Comparison of ENCODE assay signal across 1 cellular context in genomic region chr19:10747271-10747670, GRCh38.
TF ChIP-seq lines count a peak whose summit lies in the region.

No MANE protein-coding gene starts in this region.

TF ChIP-seq in WTC11, 78 proteins besides CTCF, POLR2A, EP300 and RAD21 (continued from another document):
- TF ChIP-seq PRDM15 (CRISPR knock-in tag; IDR thresholded peaks at IDR 0.05) (no peak), ETV6 (CRISPR knock-in tag; IDR thresholded peaks at IDR 0.05) (no peak), ZBTB21 (CRISPR knock-in tag; IDR thresholded peaks at IDR 0.05; ENCODE audit: borderline replicate concordance) (no peak), ZNF512 (CRISPR knock-in tag; IDR thresholded peaks at IDR 0.05; ENCODE audit: borderline replicate concordance) (no peak), RELA (CRISPR knock-in tag; IDR thresholded peaks at IDR 0.05; ENCODE audit: borderline replicate concordance) (no peak), ZNF219 (CRISPR knock-in tag; IDR thresholded peaks at IDR 0.05; ENCODE audit: borderline replicate concordance) (no peak), IRF2 (CRISPR knock-in tag; IDR thresholded peaks at IDR 0.05; ENCODE audit: borderline replicate concordance, low read depth) (no peak), SMAD4 (CRISPR knock-in tag; IDR thresholded peaks at IDR 0.05) (no peak), CREM (CRISPR knock-in tag; IDR thresholded peaks at IDR 0.05) (no peak), TP53 (CRISPR knock-in tag; IDR thresholded peaks at IDR 0.05) (no peak)
- TF ChIP-seq, protein P1, sequence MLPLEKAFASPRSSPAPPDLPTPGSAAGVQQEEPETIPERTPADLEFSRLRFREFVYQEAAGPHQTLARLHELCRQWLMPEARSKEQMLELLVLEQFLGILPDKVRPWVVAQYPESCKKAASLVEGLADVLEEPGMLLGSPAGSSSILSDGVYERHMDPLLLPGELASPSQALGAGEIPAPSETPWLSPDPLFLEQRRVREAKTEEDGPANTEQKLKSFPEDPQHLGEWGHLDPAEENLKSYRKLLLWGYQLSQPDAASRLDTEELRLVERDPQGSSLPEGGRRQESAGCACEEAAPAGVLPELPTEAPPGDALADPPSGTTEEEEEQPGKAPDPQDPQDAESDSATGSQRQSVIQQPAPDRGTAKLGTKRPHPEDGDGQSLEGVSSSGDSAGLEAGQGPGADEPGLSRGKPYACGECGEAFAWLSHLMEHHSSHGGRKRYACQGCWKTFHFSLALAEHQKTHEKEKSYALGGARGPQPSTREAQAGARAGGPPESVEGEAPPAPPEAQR (CRISPR knock-in tag; IDR thresholded peaks at IDR 0.05): no peak
- TF ChIP-seq, protein P2, sequence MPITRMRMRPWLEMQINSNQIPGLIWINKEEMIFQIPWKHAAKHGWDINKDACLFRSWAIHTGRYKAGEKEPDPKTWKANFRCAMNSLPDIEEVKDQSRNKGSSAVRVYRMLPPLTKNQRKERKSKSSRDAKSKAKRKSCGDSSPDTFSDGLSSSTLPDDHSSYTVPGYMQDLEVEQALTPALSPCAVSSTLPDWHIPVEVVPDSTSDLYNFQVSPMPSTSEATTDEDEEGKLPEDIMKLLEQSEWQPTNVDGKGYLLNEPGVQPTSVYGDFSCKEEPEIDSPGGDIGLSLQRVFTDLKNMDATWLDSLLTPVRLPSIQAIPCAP (CRISPR knock-in tag; IDR thresholded peaks at IDR 0.05): no peak
